Comparison of ENCODE assay signal across 13 cellular contexts in genomic region chr2:98484652-98485452, GRCh38. TPM values are rescaled to one million over a fixed set of nuclear protein-coding genes. Genes with fewer than 3 reads are reported as not detected.
A peak's percentile ranks its signal among the peaks of the same experiment; 100 is the strongest.
DNase-seq lines count a peak whose midpoint lies in the region; ATAC-seq and TF ChIP-seq lines count a peak whose summit lies in the region.
"Had no signal": no experiment of that assay in that cellular context is flagged by ENCODE, and none has a peak within 500 bp of the region (broad histone marks: within the 10 kb centered on the region; RNA-seq: fewer than 3 reads in every experiment).

No MANE protein-coding gene starts in this region.

- H2BK20ac ChIP-seq in H9 (ENCODE audit: low read depth, low read length, poor library complexity, severe bottlenecking) = no peak overlapping the region

- H3K23ac ChIP-seq in H9 (ENCODE audit: insufficient read length, low read depth, low read length) = no peak overlapping the region

- H4K91ac ChIP-seq in H9 (ENCODE audit: insufficient read length, low read depth, low read length) = no peak overlapping the region

- H2AK5ac ChIP-seq in H9 (ENCODE audit: insufficient read length, low read length) = no peak overlapping the region

- no peaks in the 10 kb centered on the region for H3K27me3 Mint-ChIP-seq in CD4-positive, alpha-beta T cell
- H3K27me3 Mint-ChIP-seq in H9 (ENCODE audit: low read depth) = no peaks in the 10 kb centered on the region
- H3K27me3 Mint-ChIP-seq in activated CD8-positive, alpha-beta T cell treated with anti-CD3 and anti-CD28 coated beads for 36 hours = no peaks in the 10 kb centered on the region

- H3K27ac Mint-ChIP-seq in CD4-positive, alpha-beta T cell = peak overlapping the region; percentile 72
- H3K27ac Mint-ChIP-seq in H9 = peak overlapping the region in 2 of 3 experiments; percentile 55 to 67; a peak in 3 of 7 replicates
- peak overlapping the region; percentile 83 for H3K27ac Mint-ChIP-seq in activated CD8-positive, alpha-beta T cell treated with anti-CD3 and anti-CD28 coated beads for 36 hours

- WGBS in H9 (ENCODE audit: extremely low coverage, insufficient read length, low lambda C conversion rate) = no CpG with 5 or more reads among the region's 13 CpGs
- WGBS in smooth muscle cell (ENCODE audit: low lambda C conversion rate) = 97% methylated on average over 13 of the region's 13 CpGs

- peaks cover 5% of the 10 kb centered on the region for H3K79me1 ChIP-seq in H9 (ENCODE audit: insufficient read depth, low read depth, low read length, poor library complexity, severe bottlenecking)

- no peaks in the 10 kb centered on the region for H3K23me2 ChIP-seq in H9 (ENCODE audit: insufficient read length, low read depth, low read length, poor library complexity, severe bottlenecking)

- H3K79me2 ChIP-seq in H9 (ENCODE audit: insufficient read depth, low read length) = peaks cover 2% of the 10 kb centered on the region; the same call in 1 of the 2 replicates
- H3K79me2 ChIP-seq in smooth muscle cell (ENCODE audit: low read depth) = peaks cover 14% of the 10 kb centered on the region

- no peaks in the 10 kb centered on the region for H3K36me3 ChIP-seq in smooth muscle cell (ENCODE audit: low read depth)
- H3K36me3 ChIP-seq: colonic mucosa had no signal

- no peak overlapping the region for H3K9ac ChIP-seq in H9 (ENCODE audit: extremely low read depth, insufficient read length, low read length)
- no peak overlapping the region for H3K9ac ChIP-seq in smooth muscle cell (ENCODE audit: low read depth)

- H2AFZ ChIP-seq in H9 (ENCODE audit: low read length) (no peak overlapping the region), smooth muscle cell (ENCODE audit: low read depth) (no peak overlapping the region)

- peak overlapping the region; percentile 34 for H3K14ac ChIP-seq in H9 (ENCODE audit: insufficient read depth, low read length)

- no peak for TF ChIP-seq CTCF in CD4-positive, alpha-beta T cell (IDR thresholded peaks at IDR 0.05)
- TF ChIP-seq CTCF in H9 (conservative IDR thresholded peaks at IDR 0.05) (no peak), smooth muscle cell (IDR thresholded peaks at IDR 0.05; ENCODE audit: borderline replicate concordance, insufficient read depth, poor library complexity, severe bottlenecking) (no peak)
- TF ChIP-seq CTCF in activated CD8-positive, alpha-beta T cell treated with anti-CD3 and anti-CD28 coated beads for 36 hours (IDR thresholded peaks at IDR 0.05) = no peak

- H3T11ph ChIP-seq in H9 (ENCODE audit: low read length) = no peak overlapping the region

- H2BK15ac ChIP-seq in H9 (ENCODE audit: low read depth, low read length) = no peak overlapping the region

- POLR2A ChIA-PET in CD4-positive, alpha-beta T cell (lab: Charles Lee) = interaction anchor here (0.5 to 2.5 kb wide), 5 partner anchors 11 to 38 kb away, joined by 3 to 9 read pairs (median 3); no protein-coding TSS in a partner anchor
- POLR2A ChIA-PET in activated CD8-positive, alpha-beta T cell treated with anti-CD3 and anti-CD28 coated beads for 36 hours (lab: Charles Lee) = interaction anchor here (0.7 to 4.5 kb wide), 5 partner anchors 14 to 39 kb away, joined by 3 to 23 read pairs (median 7); no protein-coding TSS in a partner anchor

- H3K4me1 ChIP-seq in H9 (ENCODE audit: insufficient read depth, low read length) (peaks cover 2% of the 10 kb centered on the region; the same call in 1 of the 2 replicates), smooth muscle cell (ENCODE audit: low read depth) (no peaks in the 10 kb centered on the region)

- H3K27me3 ChIP-seq in CD4-positive, alpha-beta T cell (ENCODE audit: control insufficient read depth, insufficient read depth, low read length) = no peaks in the 10 kb centered on the region
- no peaks in the 10 kb centered on the region for H3K27me3 ChIP-seq in H9 (ENCODE audit: insufficient read depth, low read length)
- no peaks in the 10 kb centered on the region for H3K27me3 ChIP-seq in smooth muscle cell (ENCODE audit: low read depth)
- H3K27me3 ChIP-seq: colonic mucosa had no signal

- no peaks in the 10 kb centered on the region for H3K9me3 Mint-ChIP-seq in CD4-positive, alpha-beta T cell
- H3K9me3 Mint-ChIP-seq in H9 = no peaks in the 10 kb centered on the region
- H3K9me3 Mint-ChIP-seq in activated CD8-positive, alpha-beta T cell treated with anti-CD3 and anti-CD28 coated beads for 36 hours = no peaks in the 10 kb centered on the region

- no peaks in the 10 kb centered on the region for H3F3A ChIP-seq in smooth muscle cell (ENCODE audit: low read depth)

- H4K8ac ChIP-seq in H9 (replicated peaks; ENCODE audit: insufficient read length, low read depth, low read length) = no peak overlapping the region

- H2BK12ac ChIP-seq in H9 (ENCODE audit: insufficient read length, low read depth, low read length) = no peak overlapping the region

- no peak overlapping the region for H2BK5ac ChIP-seq in H9 (ENCODE audit: insufficient read length, low read length)

- no peak overlapping the region for H2BK120ac ChIP-seq in H9 (ENCODE audit: low read depth, low read length, poor library complexity, severe bottlenecking)

- H3K18ac ChIP-seq in H9 (ENCODE audit: insufficient read length, low read depth, low read length) = no peak overlapping the region

- no peaks in the 10 kb centered on the region for H4K20me1 ChIP-seq in H9 (ENCODE audit: control insufficient read depth, insufficient read depth, insufficient read length)
- peaks cover 79% of the 10 kb centered on the region for H4K20me1 ChIP-seq in smooth muscle cell (ENCODE audit: low read depth)

- ATAC-seq in CD4-positive, alpha-beta T cell (ENCODE audit: poor library complexity) = peak; percentile 46
- ATAC-seq in activated CD8-positive, alpha-beta T cell treated with anti-CD3 and anti-CD28 coated beads for 36 hours = no peak
- ATAC-seq in GM21786 (IDR thresholded peaks at IDR 0.05; ENCODE audit: unreplicated experiment) = no peak
- ATAC-seq in HG03135 (IDR thresholded peaks at IDR 0.05; ENCODE audit: unreplicated experiment) = no peak
- ATAC-seq: HCT116 had no signal

- no peaks in the 10 kb centered on the region for H3K9me3 ChIP-seq in CD4-positive, alpha-beta T cell (ENCODE audit: control insufficient read depth, low read length)
- no peaks in the 10 kb centered on the region for H3K9me3 ChIP-seq in H9 (ENCODE audit: control insufficient read depth, low read depth, low read length)
- H3K9me3 ChIP-seq in smooth muscle cell (replicated peaks; ENCODE audit: low read depth) = no peaks in the 10 kb centered on the region
- H3K9me3 ChIP-seq: colonic mucosa had no signal

- H3K4me3 Mint-ChIP-seq in CD4-positive, alpha-beta T cell = peak overlapping the region; percentile 72
- H3K4me3 Mint-ChIP-seq in H9 = peak overlapping the region in 1 of 2 experiments; percentile 30; a peak in 2 of 5 replicates
- H3K4me3 Mint-ChIP-seq in activated CD8-positive, alpha-beta T cell treated with anti-CD3 and anti-CD28 coated beads for 36 hours = no peak overlapping the region

- CTCF ChIA-PET in CD4-positive, alpha-beta T cell (lab: Charles Lee) = no interaction called here
- CTCF ChIA-PET in activated CD8-positive, alpha-beta T cell treated with anti-CD3 and anti-CD28 coated beads for 36 hours (lab: Charles Lee) = interaction anchor here (0.8 to 5.6 kb wide), 5 partner anchors 13 to 30 kb away, joined by 3 to 44 read pairs (median 24); no protein-coding TSS in a partner anchor

- H3K4me1 Mint-ChIP-seq in CD4-positive, alpha-beta T cell (ENCODE audit: low read depth) = peaks cover 100% of the 10 kb centered on the region
- H3K4me1 Mint-ChIP-seq in H9 = peaks cover 69 to 74% of the 10 kb centered on the region in 2 experiments
- peaks cover 97% of the 10 kb centered on the region for H3K4me1 Mint-ChIP-seq in activated CD8-positive, alpha-beta T cell treated with anti-CD3 and anti-CD28 coated beads for 36 hours (ENCODE audit: low read depth)

- peak overlapping the region; percentile 29 for H3K27ac ChIP-seq in CD4-positive, alpha-beta T cell (ENCODE audit: low read depth, low read length)
- H3K27ac ChIP-seq in H9 (ENCODE audit: insufficient read length, low read depth, low read length) (no peak overlapping the region), smooth muscle cell (ENCODE audit: low read depth) (no peak overlapping the region)
- H3K27ac ChIP-seq: colonic mucosa, HL-60 had no signal

- H3K4me2 ChIP-seq in H9 (ENCODE audit: insufficient read depth, insufficient read length, low read length) = no peak overlapping the region
- H3K4me2 ChIP-seq in smooth muscle cell = no peak overlapping the region

- DNase-seq in CD4-positive, alpha-beta T cell = peak in 1 of 10 experiments; percentile 21
- DNase-seq in H9 (no peak), mesenteric fat pad (ENCODE audit: low spot score) (peak; percentile 65), smooth muscle cell (lab: John Stamatoyannopoulos, UW; ENCODE audit: unreplicated experiment) (no peak), NCI-H1048 (lab: John Stamatoyannopoulos, UW) (no peak)
- peak; percentile 56 for DNase-seq in activated CD8-positive, alpha-beta T cell treated with anti-CD3 and anti-CD28 coated beads for 36 hours
- DNase-seq: amygdala, NCI-H1694 treated with DMSO at 0.1 percent for 48 hours had no signal

- no peak overlapping the region for H3K56ac ChIP-seq in H9 (ENCODE audit: insufficient read length, low read depth, low read length)

- peaks cover 5% of the 10 kb centered on the region for H3K36me3 Mint-ChIP-seq in CD4-positive, alpha-beta T cell (ENCODE audit: low read depth)
- peaks cover 0 to 1% (median 0%) of the 10 kb centered on the region in 3 experiments; a peak in 2 of 7 replicates for H3K36me3 Mint-ChIP-seq in H9 (ENCODE audit: insufficient read depth in 1 of 3, low read depth in 3 of 3)
- peaks cover 2% of the 10 kb centered on the region for H3K36me3 Mint-ChIP-seq in activated CD8-positive, alpha-beta T cell treated with anti-CD3 and anti-CD28 coated beads for 36 hours (ENCODE audit: low read depth)

- no peak overlapping the region for H4K5ac ChIP-seq in H9 (ENCODE audit: insufficient read length, low read depth, low read length)

- H3K4me3 ChIP-seq in smooth muscle cell = no peak overlapping the region
- H3K4me3 ChIP-seq: colonic mucosa had no signal

- H3K4ac ChIP-seq in H9 (ENCODE audit: low read depth, low read length) = no peak overlapping the region

- intact Hi-C loops in CD4-positive, alpha-beta T cell (cut with DNase I, micrococcal nuclease) = loop anchor here (2.0 to 5.0 kb wide), 2 partner anchors 32 to 36 kb away; no protein-coding TSS in a partner anchor
- intact Hi-C loops in activated CD8-positive, alpha-beta T cell treated with anti-CD3 and anti-CD28 coated beads for 36 hours (cut with micrococcal nuclease) = loop anchor here (5.0 kb wide), 2 partner anchors 32 to 38 kb away; no protein-coding TSS in a partner anchor

RNA-seq across cellular contexts. Expression of gene INPP4A, which starts 40.2 kb away (rescaled TPM):
- 10 to 100 TPM; 86.4 to 89.2 TPM for total RNA-seq in CD4-positive, alpha-beta T cell
- 55.2 and 55.3 TPM in 2 replicates for total RNA-seq in H9 (2021)
- total RNA-seq in activated CD8-positive, alpha-beta T cell treated with anti-CD3 and anti-CD28 coated beads for 36 hours = 10 to 100 TPM; 46.7 to 46.9 TPM
- total RNA-seq in mesenteric fat pad = 30.3 TPM
- total RNA-seq in smooth muscle cell = 11.7 and 17.3 TPM in 2 replicates
- polyA plus RNA-seq in smooth muscle cell = 10.1 and 11.3 TPM in 2 replicates

Comparison
In these comparisons a context has a peak if more than half of its experiments do, and no peak if none do; other contexts are left out.
1. DNase-seq: peak in activated CD8-positive, alpha-beta T cell treated with anti-CD3 and anti-CD28 coated beads for 36 hours (single experiment) and mesenteric fat pad (single experiment); none in H9 (single experiment), smooth muscle cell (single experiment) and NCI-H1048 (single experiment).
2. Peak in every context shown above with its lines, with median percentiles within 50 percentile points of each other: H3K27ac Mint-ChIP-seq.